ENCODE assay signal across 8 cellular contexts in the genomic region with DNA sequence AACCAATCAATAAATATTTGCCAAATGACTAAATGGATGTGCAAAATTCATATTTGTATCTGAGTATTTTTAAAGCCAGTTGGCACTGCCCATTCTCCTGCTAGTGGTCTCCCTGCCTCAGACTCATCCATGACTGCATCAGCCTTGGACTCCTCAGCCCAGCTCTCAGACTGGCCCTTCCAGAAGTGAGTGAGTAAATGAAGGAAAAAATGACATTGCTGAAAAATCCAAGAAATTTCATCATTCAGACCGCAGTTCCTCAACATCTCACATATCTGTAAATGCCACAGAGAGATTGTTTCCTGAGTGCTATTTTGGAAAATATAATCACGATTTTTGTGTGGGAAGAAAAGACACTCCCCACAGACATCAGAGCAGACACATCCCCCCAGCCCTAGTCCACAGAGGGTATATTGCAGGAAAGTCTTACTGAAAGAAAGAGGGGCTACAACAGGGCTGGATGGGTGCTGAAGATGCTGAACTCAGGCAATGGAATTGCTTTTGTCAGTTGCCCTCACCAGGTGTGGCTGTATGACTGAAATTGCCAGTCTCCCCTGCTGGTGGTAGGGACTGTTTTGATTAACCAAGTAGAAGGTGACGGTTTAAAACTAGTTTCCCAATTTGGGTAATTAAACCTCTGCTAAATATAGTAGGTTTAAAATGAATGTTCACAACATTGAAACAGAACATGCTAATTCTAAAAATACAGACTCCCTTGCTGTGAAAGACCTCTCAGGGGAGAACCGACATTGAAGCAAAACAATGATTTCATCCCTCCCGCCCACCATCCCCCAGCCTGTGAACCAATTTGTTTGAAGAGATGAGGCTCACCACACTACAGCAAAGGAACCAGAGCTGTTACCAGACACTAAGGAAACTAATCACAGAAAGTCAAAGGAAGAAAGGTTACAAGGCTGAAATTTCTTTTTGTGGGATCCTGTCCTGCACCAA.
DNase-seq lines count a peak whose midpoint lies in the region; ATAC-seq and TF ChIP-seq lines count a peak whose summit lies in the region.

No MANE protein-coding gene starts in this region.

- H3K27ac ChIP-seq in tibial artery: peak overlapping the region; percentile 65 to 75

- intact Hi-C loops in tibial artery (cut with DNase I; ENCODE audit: low total_unique reads): no loop called here

- H3K4me1 ChIP-seq in tibial artery: peaks cover 0 to 62% (median 21%) of the 10 kb centered on the region in 4 donors

- no peaks in the 10 kb centered on the region for H3K27me3 ChIP-seq in tibial artery

- H3K4me3 ChIP-seq in cardiac fibroblast (replicated peaks in 1 of 2; ENCODE audit: low read depth in 2 of 2, low read length in 2 of 2): no peak overlapping the region
- H3K4me3 ChIP-seq in tibial artery: peak overlapping the region in 1 of 2 donors; percentile 1

- H3K4me3 Mint-ChIP-seq in activated T-cell treated with anti-CD3 and anti-CD28 coated beads, Interleukin-2, amount 50 U/mL, for 72 hours: no peak overlapping the region

- peaks cover 7% of the 10 kb centered on the region for H3K27me3 Mint-ChIP-seq in activated T-cell treated with anti-CD3 and anti-CD28 coated beads, Interleukin-2, amount 50 U/mL, for 72 hours (ENCODE audit: low read depth)

- H3K36me3 Mint-ChIP-seq in activated T-cell treated with anti-CD3 and anti-CD28 coated beads, Interleukin-2, amount 50 U/mL, for 72 hours (ENCODE audit: insufficient read depth in 2 of 2): no peaks in the 10 kb centered on the region

- TF ChIP-seq CTCF in cardiac fibroblast (IDR thresholded peaks at IDR 0.05; ENCODE audit: low read depth, low read length) (no peak), tibial artery (IDR thresholded peaks at IDR 0.05) (no peak)

- peak; percentile 41 to 68 for ATAC-seq in activated T-cell treated with anti-CD3 and anti-CD28 coated beads, Interleukin-2, amount 50 U/mL, for 72 hours (replicated peaks in 1 of 2)
- peak; percentile 91 for ATAC-seq in HG03095 (IDR thresholded peaks at IDR 0.05; ENCODE audit: unreplicated experiment)

- H3K27ac Mint-ChIP-seq in activated T-cell treated with anti-CD3 and anti-CD28 coated beads, Interleukin-2, amount 50 U/mL, for 72 hours: no peak overlapping the region

- peaks cover 0 to 3% of the 10 kb centered on the region in 2 donors for H3K9me3 Mint-ChIP-seq in activated T-cell treated with anti-CD3 and anti-CD28 coated beads, Interleukin-2, amount 50 U/mL, for 72 hours

- no peaks in the 10 kb centered on the region for H3K36me3 ChIP-seq in tibial artery

- H3K4me1 Mint-ChIP-seq in activated T-cell treated with anti-CD3 and anti-CD28 coated beads, Interleukin-2, amount 50 U/mL, for 72 hours (ENCODE audit: low read depth): no peaks in the 10 kb centered on the region

- DNase-seq in activated T-cell treated with anti-CD3 and anti-CD28 coated beads, Interleukin-2, amount 50 U/mL, for 72 hours: no peak
- DNase-seq in activated T-cell treated with anti-CD3 and anti-CD28 coated beads, Interleukin-2, amount 50 U/mL, for 48 hours: no peak
- DNase-seq in cardiac fibroblast (ENCODE audit: low read depth in 2 of 2): peak; percentile 56 to 74
- no peak for DNase-seq in tibial artery
- DNase-seq in DMS 273 (lab: John Stamatoyannopoulos, UW; ENCODE audit: unreplicated experiment): no peak
- DNase-seq in GF-D8 (lab: John Stamatoyannopoulos, UW): no peak
- DNase-seq in NCI-H2196 treated with DMSO at 0.1 percent for 48 hours (lab: John Stamatoyannopoulos, UW; ENCODE audit: unreplicated experiment): no peak

- no peaks in the 10 kb centered on the region for H3K9me3 ChIP-seq in tibial artery

Comparison
In these comparisons a context has a peak if more than half of its experiments do, and no peak if none do; other contexts are left out.
1. DNase-seq: peak in cardiac fibroblast (2 of 2); none in activated T-cell treated with anti-CD3 and anti-CD28 coated beads, Interleukin-2, amount 50 U/mL, for 72 hours (0 of 2), activated T-cell treated with anti-CD3 and anti-CD28 coated beads, Interleukin-2, amount 50 U/mL, for 48 hours (0 of 2), tibial artery (0 of 2), DMS 273 (single experiment), GF-D8 (single experiment) and NCI-H2196 treated with DMSO at 0.1 percent for 48 hours (single experiment).